Comparison of ENCODE assay signal across 1 cellular context in the genomic region with DNA sequence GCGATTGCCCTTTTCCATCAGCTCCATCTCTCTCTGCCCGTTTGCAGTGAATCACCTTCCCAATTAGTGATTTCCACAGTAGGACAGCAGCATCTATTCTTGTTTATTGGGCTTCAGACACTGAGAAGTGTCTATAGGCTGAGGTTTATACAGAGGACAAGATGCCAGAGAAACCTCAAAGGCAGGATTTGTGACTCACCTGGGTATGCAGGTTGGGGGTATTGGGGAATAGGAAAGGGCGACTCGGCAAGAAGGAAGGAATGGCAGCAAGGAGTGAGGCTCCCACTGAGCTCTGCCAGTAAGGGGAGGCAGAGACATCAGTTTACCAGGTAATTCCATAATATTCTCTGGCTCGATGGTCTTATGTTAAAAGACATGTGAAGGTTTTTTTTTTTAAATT.
TF ChIP-seq lines count a peak whose summit lies in the region.

No MANE protein-coding gene starts in this region.

TF ChIP-seq in WTC11, 78 proteins besides CTCF, POLR2A, EP300 and RAD21 (continued from another document):
- TF ChIP-seq, protein P1, sequence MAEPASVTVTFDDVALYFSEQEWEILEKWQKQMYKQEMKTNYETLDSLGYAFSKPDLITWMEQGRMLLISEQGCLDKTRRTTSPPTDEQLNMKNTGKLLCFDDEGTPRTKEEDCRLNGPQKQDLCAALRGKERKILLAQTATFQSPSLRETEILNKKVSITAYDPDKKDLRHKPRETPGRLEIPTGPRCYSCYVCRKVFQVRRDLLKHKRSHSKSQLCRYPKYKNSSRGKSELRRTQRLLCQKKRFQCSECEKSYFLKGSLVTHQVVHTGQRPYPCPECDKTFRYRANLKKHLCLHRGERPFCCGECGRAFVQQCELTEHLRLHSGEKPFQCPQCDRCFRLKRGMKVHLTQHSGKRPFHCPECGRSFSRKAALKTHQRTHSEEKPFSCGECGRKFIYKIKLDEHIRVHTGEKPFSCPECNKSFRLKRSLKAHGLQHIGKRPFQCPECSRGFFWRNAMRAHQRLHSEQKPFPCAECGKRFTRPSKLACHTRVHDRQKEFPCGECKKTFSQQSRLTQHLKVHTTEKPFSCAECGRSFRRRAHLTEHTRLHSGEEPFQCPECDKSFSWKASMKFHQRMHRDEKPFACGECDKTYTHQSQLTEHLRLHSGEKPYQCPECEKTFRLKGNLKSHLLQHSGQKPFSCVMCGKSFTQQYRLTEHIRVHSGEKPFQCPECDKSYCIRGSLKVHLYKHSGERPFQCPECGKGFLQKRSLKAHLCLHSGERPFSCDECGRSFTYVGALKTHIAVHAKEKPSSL (CRISPR knock-in tag; conservative IDR thresholded peaks at IDR 0.05): no peak
- TF ChIP-seq CREB1 (CRISPR knock-in tag; IDR thresholded peaks at IDR 0.05) (no peak), NR1H2 (CRISPR knock-in tag; IDR thresholded peaks at IDR 0.05) (no peak)
